19 cellular contexts compared by ENCODE assay signal in the genomic region with DNA sequence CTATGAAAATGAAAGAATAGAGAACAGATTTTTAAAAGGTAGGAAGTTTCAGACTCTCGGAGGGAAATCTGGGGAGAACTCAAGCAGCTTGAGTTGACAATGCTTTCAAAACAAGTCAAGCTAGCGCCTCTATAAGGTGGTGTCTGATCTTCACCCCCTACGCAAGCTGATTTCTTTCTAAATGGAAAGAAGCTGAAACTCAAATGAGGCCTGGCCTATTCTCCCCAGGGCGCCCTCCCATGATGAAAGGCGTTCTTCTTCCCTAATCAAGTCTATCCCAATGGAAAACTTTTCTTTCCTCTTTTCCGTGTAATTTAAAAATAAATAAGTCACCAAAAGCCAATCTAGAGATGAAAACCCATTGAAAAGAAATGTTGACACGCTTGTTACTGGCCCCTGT. TPM values are rescaled to one million over a fixed set of nuclear protein-coding genes. Genes with fewer than 3 reads are reported as not detected.
"Had no signal": no experiment of that assay in that cellular context is flagged by ENCODE, and none has a peak within 500 bp of the region (broad histone marks: within the 10 kb centered on the region; RNA-seq: fewer than 3 reads in every experiment).

No MANE protein-coding gene starts in this region.

- H3K4me1 ChIP-seq: colonic mucosa, heart left ventricle, testis, upper lobe of right lung, vagina had no signal

- H3K27ac ChIP-seq: colonic mucosa, heart left ventricle, ovary, testis, upper lobe of right lung, vagina had no signal

- H3K36me3 ChIP-seq: colonic mucosa, heart left ventricle, ovary, tibial nerve, upper lobe of right lung, vagina had no signal

- H3K36me3 Mint-ChIP-seq: natural killer cell; stimulated activated memory B cell treated with anti-CD40 and anti-IgM and Interleukin-4, amounts not matched to agents 10 μg/mL and 1 μg/mL and 100 μg/mL, for 72 hours had no signal

- H3K4me3 ChIP-seq: colonic mucosa, heart left ventricle, ovary, testis, tibial nerve, upper lobe of right lung, vagina had no signal

- H3K4me3 Mint-ChIP-seq: mesothelial cell of epicardium; natural killer cell; stimulated activated memory B cell treated with anti-CD40 and anti-IgM and Interleukin-4, amounts not matched to agents 10 μg/mL and 1 μg/mL and 100 μg/mL, for 72 hours; stimulated activated naive CD8-positive, alpha-beta T cell treated with anti-CD3 and anti-CD28 coated beads, Interleukin-15, Interleukin-2, amounts not matched to agents 100 ng/mL and 50 ng/mL, for 24 hours had no signal

- H3K27ac Mint-ChIP-seq: mesothelial cell of epicardium; natural killer cell; stimulated activated memory B cell treated with anti-CD40 and anti-IgM and Interleukin-4, amounts not matched to agents 10 μg/mL and 1 μg/mL and 100 μg/mL, for 72 hours; stimulated activated naive CD8-positive, alpha-beta T cell treated with anti-CD3 and anti-CD28 coated beads, Interleukin-15, Interleukin-2, amounts not matched to agents 100 ng/mL and 50 ng/mL, for 24 hours had no signal

- H3K27me3 Mint-ChIP-seq: stimulated activated memory B cell treated with anti-CD40 and anti-IgM and Interleukin-4, amounts not matched to agents 10 μg/mL and 1 μg/mL and 100 μg/mL, for 72 hours had no signal

- ATAC-seq: heart left ventricle; natural killer cell; right cardiac atrium; stimulated activated memory B cell treated with anti-CD40 and anti-IgM and Interleukin-4, amounts not matched to agents 10 μg/mL and 1 μg/mL and 100 μg/mL, for 72 hours; upper lobe of right lung had no signal

- H3K4me1 Mint-ChIP-seq: mesothelial cell of epicardium; natural killer cell; stimulated activated memory B cell treated with anti-CD40 and anti-IgM and Interleukin-4, amounts not matched to agents 10 μg/mL and 1 μg/mL and 100 μg/mL, for 72 hours had no signal

- H3K9me3 Mint-ChIP-seq: mesothelial cell of epicardium; natural killer cell; stimulated activated memory B cell treated with anti-CD40 and anti-IgM and Interleukin-4, amounts not matched to agents 10 μg/mL and 1 μg/mL and 100 μg/mL, for 72 hours; stimulated activated naive CD8-positive, alpha-beta T cell treated with anti-CD3 and anti-CD28 coated beads, Interleukin-15, Interleukin-2, amounts not matched to agents 100 ng/mL and 50 ng/mL, for 24 hours had no signal

- H3K9me3 ChIP-seq: colonic mucosa, heart left ventricle, ovary, testis, tibial nerve, upper lobe of right lung, vagina had no signal

- H3K27me3 ChIP-seq: colonic mucosa, heart left ventricle, ovary, testis, tibial nerve, upper lobe of right lung, vagina had no signal

- DNase-seq: colonic mucosa; dermis blood vessel endothelial cell; effector CD4-positive, alpha-beta T cell; foreskin melanocyte; heart left ventricle; hippocampal formation; natural killer cell; ovary; right cardiac atrium; stimulated activated CD4-positive, alpha-beta T cell treated with anti-CD3 and anti-CD28 coated beads, Interleukin-1b, Interleukin-23, amount 100 ng/mL, for 48 hours; stimulated activated CD4-positive, alpha-beta T cell treated with anti-CD3 and anti-CD28 coated beads, Interleukin-4, amount 100 ng/mL, for 24 hours; testis; upper lobe of right lung had no signal

RNA-seq across cellular contexts. Expression of a gene that starts 20.6 kb away (rescaled TPM):
- total RNA-seq: cerebellum, dermis blood vessel endothelial cell, natural killer cell had no signal
